Comparison of ENCODE assay signal across 1 cellular context in the genomic region with DNA sequence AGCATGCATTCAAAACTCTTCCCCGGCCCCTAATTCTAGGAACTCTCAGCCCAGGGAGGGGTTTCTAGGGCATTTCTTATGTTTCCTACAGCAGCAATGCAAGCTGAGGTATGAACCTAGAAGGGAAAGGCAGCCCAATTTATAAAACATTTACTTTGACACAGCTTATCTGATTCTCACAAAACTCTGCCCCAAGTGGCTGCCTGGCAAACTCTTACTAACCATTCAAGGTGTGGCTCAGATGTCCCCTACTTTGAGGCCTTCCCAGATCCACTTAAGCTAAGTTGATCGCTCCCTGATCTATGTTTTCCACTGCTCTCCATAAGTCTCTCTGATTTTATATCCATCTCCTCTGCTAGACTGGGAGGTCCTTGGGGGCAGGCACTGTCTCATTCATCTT.
TF ChIP-seq lines count a peak whose summit lies in the region.

No MANE protein-coding gene starts in this region.

TF ChIP-seq in HepG2, 621 proteins besides CTCF, POLR2A, EP300 and RAD21:
- TF ChIP-seq DMAP1 (CRISPR knock-in tag; IDR thresholded peaks at IDR 0.05): no peak
- TF ChIP-seq POLR2G (IDR thresholded peaks at IDR 0.05; ENCODE audit: low read depth, low read length): 0 out of 2 replicates have a peak, but pooled peaks have one; percentile 11
